22 cellular contexts compared by ENCODE assay signal in genomic region chr1:47839460-47839760, GRCh38.
"Had no signal": no experiment of that assay in that cellular context is flagged by ENCODE, and none has a peak within 500 bp of the region (broad histone marks: within the 10 kb centered on the region; RNA-seq: fewer than 3 reads in every experiment).

No MANE protein-coding gene starts in this region.

- H3K36me3 ChIP-seq: brain microvascular endothelial cell, esophagus muscularis mucosa, right atrium auricular region, thyroid gland, WERI-Rb-1 had no signal

- H3K27ac ChIP-seq: brain microvascular endothelial cell, psoas muscle, thyroid gland, WERI-Rb-1 had no signal

- ATAC-seq: activated CD8-positive, alpha-beta T cell treated with anti-CD3 and anti-CD28 coated beads, Interleukin-2, amount 10 ng/mL, durations not matched to agents 7 days and 5 days; activated naive CD4-positive, alpha-beta T cell treated with anti-CD3 and anti-CD28 coated beads, Interleukin-2, amount 50 U/mL, for 72 hours; effector memory CD8-positive, alpha-beta T cell; psoas muscle had no signal

- FAIRE-seq: frontal cortex, TTC549 had no signal

- H3K4me3 ChIP-seq: esophagus muscularis mucosa, psoas muscle, right atrium auricular region, thyroid gland had no signal

- H3K4me1 ChIP-seq: psoas muscle had no signal

- H3K27me3 ChIP-seq: brain microvascular endothelial cell, esophagus muscularis mucosa, right atrium auricular region, thyroid gland had no signal

- DNase-seq: activated CD4-positive, alpha-beta T cell treated with anti-CD3 and anti-CD28 coated beads, Interleukin-2, amount 50 U/mL, for 1 hour; activated CD4-positive, CD25-positive, alpha-beta regulatory T cell treated with anti-CD3 and anti-CD28 coated beads, Interleukin-2, amount 50 U/mL, for 72 hours; activated CD8-positive, alpha-beta T cell treated with anti-CD3 and anti-CD28 coated beads, Interleukin-2, amount 10 ng/mL, durations not matched to agents 7 days and 5 days; aorta; brain microvascular endothelial cell; caudate nucleus; effector memory CD8-positive, alpha-beta T cell; glutamatergic neuron; hippocampal formation; kidney glomerular epithelial cell; naive B cell; stimulated activated CD4-positive, alpha-beta T cell treated with anti-CD3 and anti-CD28 coated beads, Interleukin-1b, Interleukin-23, amount 100 ng/mL, for 48 hours; substantia nigra; T-helper 1 cell; WERI-Rb-1 had no signal

- H3K9me3 ChIP-seq: thyroid gland had no signal
